In the genomic region with DNA sequence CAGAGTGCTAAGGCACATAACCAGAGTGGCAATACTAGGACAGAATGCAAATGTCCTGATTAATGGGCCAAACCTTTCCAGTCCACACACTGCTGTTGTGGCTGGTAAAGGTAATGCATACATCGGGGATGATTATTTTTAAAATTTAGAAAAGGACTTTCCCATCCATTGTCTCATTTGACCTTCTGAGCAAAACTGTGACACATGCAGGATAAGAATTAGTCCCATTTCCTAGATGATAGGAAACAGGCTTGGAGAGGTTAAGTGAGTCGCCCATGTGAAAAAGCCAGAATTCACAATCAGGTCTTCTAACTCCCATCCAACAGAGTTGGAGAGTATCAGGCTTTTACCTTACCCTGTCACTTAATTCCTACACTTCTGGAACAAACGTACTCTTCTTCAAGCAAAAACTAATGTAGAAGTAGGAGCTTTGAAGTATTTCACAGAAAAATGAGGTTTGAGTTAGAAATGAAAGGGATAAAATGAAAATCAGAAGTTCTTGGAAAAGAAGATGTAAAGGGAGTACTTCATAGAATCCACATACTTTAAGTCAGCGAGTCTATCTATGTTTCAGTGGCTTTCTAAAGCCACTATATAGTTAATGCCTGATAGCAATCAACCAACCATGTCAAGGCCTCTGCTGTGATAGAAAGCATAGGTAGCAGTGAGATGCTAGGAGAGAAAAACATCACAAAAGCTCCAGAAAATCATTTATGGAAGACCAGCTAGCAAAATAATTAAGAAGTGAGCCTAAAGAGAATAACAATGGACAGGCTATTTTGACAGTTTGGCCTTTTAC, we compare ENCODE assay signal across 1 cellular context.
TF ChIP-seq lines count a peak whose summit lies in the region.

No MANE protein-coding gene starts in this region.

TF ChIP-seq in WTC11, 78 proteins besides CTCF, POLR2A, EP300 and RAD21 (continued from another document):
- TF ChIP-seq, protein P1, sequence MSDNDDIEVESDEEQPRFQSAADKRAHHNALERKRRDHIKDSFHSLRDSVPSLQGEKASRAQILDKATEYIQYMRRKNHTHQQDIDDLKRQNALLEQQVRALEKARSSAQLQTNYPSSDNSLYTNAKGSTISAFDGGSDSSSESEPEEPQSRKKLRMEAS (CRISPR knock-in tag; IDR thresholded peaks at IDR 0.05) = no peak
- TF ChIP-seq MYBL2 (CRISPR knock-in tag; IDR thresholded peaks at IDR 0.05) = no peak
- TF ChIP-seq, protein P2, sequence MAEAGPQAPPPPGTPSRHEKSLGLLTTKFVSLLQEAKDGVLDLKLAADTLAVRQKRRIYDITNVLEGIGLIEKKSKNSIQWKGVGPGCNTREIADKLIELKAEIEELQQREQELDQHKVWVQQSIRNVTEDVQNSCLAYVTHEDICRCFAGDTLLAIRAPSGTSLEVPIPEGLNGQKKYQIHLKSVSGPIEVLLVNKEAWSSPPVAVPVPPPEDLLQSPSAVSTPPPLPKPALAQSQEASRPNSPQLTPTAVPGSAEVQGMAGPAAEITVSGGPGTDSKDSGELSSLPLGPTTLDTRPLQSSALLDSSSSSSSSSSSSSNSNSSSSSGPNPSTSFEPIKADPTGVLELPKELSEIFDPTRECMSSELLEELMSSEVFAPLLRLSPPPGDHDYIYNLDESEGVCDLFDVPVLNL (CRISPR knock-in tag; IDR thresholded peaks at IDR 0.05; ENCODE audit: borderline replicate concordance, low read depth) = no peak
- no peak for TF ChIP-seq SP1 (CRISPR knock-in tag; conservative IDR thresholded peaks at IDR 0.05)
- TF ChIP-seq GABPB1 (CRISPR knock-in tag; IDR thresholded peaks at IDR 0.05) = no peak
- no peak for TF ChIP-seq TCF7 (CRISPR knock-in tag; IDR thresholded peaks at IDR 0.05; ENCODE audit: low read depth)
- TF ChIP-seq, protein P3, sequence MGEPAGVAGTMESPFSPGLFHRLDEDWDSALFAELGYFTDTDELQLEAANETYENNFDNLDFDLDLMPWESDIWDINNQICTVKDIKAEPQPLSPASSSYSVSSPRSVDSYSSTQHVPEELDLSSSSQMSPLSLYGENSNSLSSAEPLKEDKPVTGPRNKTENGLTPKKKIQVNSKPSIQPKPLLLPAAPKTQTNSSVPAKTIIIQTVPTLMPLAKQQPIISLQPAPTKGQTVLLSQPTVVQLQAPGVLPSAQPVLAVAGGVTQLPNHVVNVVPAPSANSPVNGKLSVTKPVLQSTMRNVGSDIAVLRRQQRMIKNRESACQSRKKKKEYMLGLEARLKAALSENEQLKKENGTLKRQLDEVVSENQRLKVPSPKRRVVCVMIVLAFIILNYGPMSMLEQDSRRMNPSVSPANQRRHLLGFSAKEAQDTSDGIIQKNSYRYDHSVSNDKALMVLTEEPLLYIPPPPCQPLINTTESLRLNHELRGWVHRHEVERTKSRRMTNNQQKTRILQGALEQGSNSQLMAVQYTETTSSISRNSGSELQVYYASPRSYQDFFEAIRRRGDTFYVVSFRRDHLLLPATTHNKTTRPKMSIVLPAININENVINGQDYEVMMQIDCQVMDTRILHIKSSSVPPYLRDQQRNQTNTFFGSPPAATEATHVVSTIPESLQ (CRISPR knock-in tag; IDR thresholded peaks at IDR 0.05) = no peak
